ENCODE assay signal across 19 cellular contexts in genomic region chr3:52925405-52926313, GRCh38. TPM values are rescaled to one million over a fixed set of nuclear protein-coding genes. Genes with fewer than 3 reads are reported as not detected.
DNase-seq lines count a peak whose midpoint lies in the region; ATAC-seq and TF ChIP-seq lines count a peak whose summit lies in the region.
"Had no signal": no experiment of that assay in that cellular context is flagged by ENCODE, and none has a peak within 500 bp of the region (broad histone marks: within the 10 kb centered on the region; RNA-seq: fewer than 3 reads in every experiment).

No MANE protein-coding gene starts in this region.

- peak; percentile 66 for ATAC-seq in activated naive CD8-positive, alpha-beta T cell treated with anti-CD3 and anti-CD28 coated beads, Interleukin-2, amount 10 ng/mL, durations not matched to agents 7 days and 5 days (ENCODE audit: low read depth)
- ATAC-seq in T-helper 17 cell: no peak
- no peak for ATAC-seq in GM19397 (IDR thresholded peaks at IDR 0.05; ENCODE audit: unreplicated experiment)
- ATAC-seq: K562, psoas muscle, T-cell had no signal

- H3K9me3 ChIP-seq in T-helper 17 cell (ENCODE audit: control insufficient read depth, low read length, poor library complexity, severe bottlenecking) (no peaks in the 10 kb centered on the region), neutrophil (no peaks in the 10 kb centered on the region), thyroid gland (no peaks in the 10 kb centered on the region)
- H3K9me3 ChIP-seq: psoas muscle, stomach had no signal

- H3K4me1 Mint-ChIP-seq in activated naive CD8-positive, alpha-beta T cell treated with anti-CD3 and anti-CD28 coated beads, Interleukin-2, amount 10 ng/mL, durations not matched to agents 7 days and 5 days: peaks cover 34% of the 10 kb centered on the region
- no peaks in the 10 kb centered on the region for H3K4me1 Mint-ChIP-seq in activated naive CD8-positive, alpha-beta T cell treated with anti-CD3 and anti-CD28 coated beads for 36 hours
- H3K4me1 Mint-ChIP-seq in T-helper 17 cell: peaks cover 18% of the 10 kb centered on the region

- H3K36me3 ChIP-seq in neutrophil (no peaks in the 10 kb centered on the region), thyroid gland (peaks cover 0 to 5% of the 10 kb centered on the region in 2 donors)
- H3K36me3 ChIP-seq: cardiac muscle cell had no signal

- 76 to 87% methylated on average over 6 of the region's 6 CpGs for WGBS in thyroid gland, 2 donors

- peak overlapping the region; percentile 42 for H3K4me3 Mint-ChIP-seq in activated naive CD8-positive, alpha-beta T cell treated with anti-CD3 and anti-CD28 coated beads, Interleukin-2, amount 10 ng/mL, durations not matched to agents 7 days and 5 days
- no peak overlapping the region for H3K4me3 Mint-ChIP-seq in activated naive CD8-positive, alpha-beta T cell treated with anti-CD3 and anti-CD28 coated beads for 36 hours
- H3K4me3 Mint-ChIP-seq in T-helper 17 cell: no peak overlapping the region
- H3K4me3 Mint-ChIP-seq: T-cell, type B pancreatic cell had no signal

- intact Hi-C loops in thyroid gland (cut with DNase I): no loop called here

- no peaks in the 10 kb centered on the region for H3K9me3 Mint-ChIP-seq in activated naive CD8-positive, alpha-beta T cell treated with anti-CD3 and anti-CD28 coated beads, Interleukin-2, amount 10 ng/mL, durations not matched to agents 7 days and 5 days
- H3K9me3 Mint-ChIP-seq in activated naive CD8-positive, alpha-beta T cell treated with anti-CD3 and anti-CD28 coated beads for 36 hours: no peaks in the 10 kb centered on the region
- H3K9me3 Mint-ChIP-seq: T-cell, type B pancreatic cell had no signal

- peaks cover 55 to 64% of the 10 kb centered on the region in 2 experiments for H3K4me1 ChIP-seq in neutrophil (ENCODE audit: control insufficient read depth in 1 of 2, insufficient read depth in 1 of 2, low read depth in 1 of 2, low read length in 1 of 2)
- H3K4me1 ChIP-seq in thyroid gland: no peaks in the 10 kb centered on the region
- H3K4me1 ChIP-seq: psoas muscle, stomach had no signal

- peak overlapping the region; percentile 82 for H3K27ac ChIP-seq in neutrophil
- H3K27ac ChIP-seq in thyroid gland: no peak overlapping the region
- H3K27ac ChIP-seq: cardiac muscle cell, epithelial cell of prostate, psoas muscle, stomach, VCaP had no signal

- no peak for DNase-seq in activated naive CD8-positive, alpha-beta T cell treated with anti-CD3 and anti-CD28 coated beads, Interleukin-2, amount 10 ng/mL, durations not matched to agents 7 days and 5 days
- no peak for DNase-seq in activated naive CD8-positive, alpha-beta T cell treated with anti-CD3 and anti-CD28 coated beads for 36 hours
- DNase-seq in Kasumi-1 (lab: John Stamatoyannopoulos, UW) (peak; percentile 31 to 44), T-helper 17 cell (no peak), thyroid gland (no peak), AG20443 (ENCODE audit: low spot score) (no peak)
- DNase-seq: activated effector memory CD4-positive, alpha-beta T cell treated with Interleukin-2 at 50 U/mL for 16 hours; NCI-H1048; NCI-H1930; psoas muscle; stomach; T-cell had no signal

- TF ChIP-seq CTCF in neutrophil (IDR thresholded peaks at IDR 0.05): no peak
- TF ChIP-seq CTCF in thyroid gland (IDR thresholded peaks at IDR 0.05): no peak

- no peaks in the 10 kb centered on the region for H3K27me3 Mint-ChIP-seq in activated naive CD8-positive, alpha-beta T cell treated with anti-CD3 and anti-CD28 coated beads, Interleukin-2, amount 10 ng/mL, durations not matched to agents 7 days and 5 days
- no peaks in the 10 kb centered on the region for H3K27me3 Mint-ChIP-seq in activated naive CD8-positive, alpha-beta T cell treated with anti-CD3 and anti-CD28 coated beads for 36 hours
- no peaks in the 10 kb centered on the region for H3K27me3 Mint-ChIP-seq in T-helper 17 cell
- H3K27me3 Mint-ChIP-seq: T-cell, type B pancreatic cell had no signal

- no peaks in the 10 kb centered on the region for H3K27me3 ChIP-seq in neutrophil
- H3K27me3 ChIP-seq in thyroid gland: no peaks in the 10 kb centered on the region
- H3K27me3 ChIP-seq: cardiac muscle cell, stomach had no signal

- H3K4me3 ChIP-seq in neutrophil (ENCODE audit: low read depth in 1 of 2, low read length in 1 of 2) (no peak overlapping the region), thyroid gland (replicated peaks in 1 of 3) (no peak overlapping the region)
- H3K4me3 ChIP-seq: cardiac muscle cell, K562, psoas muscle, stomach had no signal

- H3K27ac Mint-ChIP-seq in activated naive CD8-positive, alpha-beta T cell treated with anti-CD3 and anti-CD28 coated beads, Interleukin-2, amount 10 ng/mL, durations not matched to agents 7 days and 5 days: peak overlapping the region; percentile 48
- no peak overlapping the region for H3K27ac Mint-ChIP-seq in activated naive CD8-positive, alpha-beta T cell treated with anti-CD3 and anti-CD28 coated beads for 36 hours
- H3K27ac Mint-ChIP-seq in T-helper 17 cell: peak overlapping the region; percentile 71
- H3K27ac Mint-ChIP-seq: type B pancreatic cell had no signal

- peaks cover 29% of the 10 kb centered on the region for H3K36me3 Mint-ChIP-seq in activated naive CD8-positive, alpha-beta T cell treated with anti-CD3 and anti-CD28 coated beads, Interleukin-2, amount 10 ng/mL, durations not matched to agents 7 days and 5 days
- peaks cover 6% of the 10 kb centered on the region for H3K36me3 Mint-ChIP-seq in activated naive CD8-positive, alpha-beta T cell treated with anti-CD3 and anti-CD28 coated beads for 36 hours
- peaks cover 3% of the 10 kb centered on the region for H3K36me3 Mint-ChIP-seq in T-helper 17 cell (ENCODE audit: low read depth)

- no peak for TF ChIP-seq POLR2A in thyroid gland (IDR thresholded peaks at IDR 0.05)

- POLR2A ChIA-PET in activated naive CD8-positive, alpha-beta T cell treated with anti-CD3 and anti-CD28 coated beads, Interleukin-2, amount 10 ng/mL, durations not matched to agents 7 days and 5 days (lab: Charles Lee): interaction anchor here (1.4 kb wide), 1 partner anchor 120 kb away, joined by 3 read pairs; the partner anchor contains the start of gene SFMBT1

RNA-seq across cellular contexts. Expression of gene STIMATE, which starts 28.3 kb away (rescaled TPM):
- total RNA-seq in activated naive CD8-positive, alpha-beta T cell treated with anti-CD3 and anti-CD28 coated beads, Interleukin-2, amount 10 ng/mL, durations not matched to agents 7 days and 5 days: 10 to 100 TPM; 38.5 to 39.1 TPM
- 10 to 100 TPM; 23.6 to 30.0 TPM for total RNA-seq in activated naive CD8-positive, alpha-beta T cell treated with anti-CD3 and anti-CD28 coated beads for 36 hours
- total RNA-seq in T-helper 17 cell: 10 to 100 TPM; 41.1 to 42.6 TPM
- 10 to 100 TPM; 15.0 to 22.1 (median 18.7) TPM for total RNA-seq in thyroid gland

Comparison
In these comparisons a context has a peak if more than half of its experiments do, and no peak if none do; other contexts are left out.
1. DNase-seq: peak in Kasumi-1 (2 of 2); none in activated naive CD8-positive, alpha-beta T cell treated with anti-CD3 and anti-CD28 coated beads, Interleukin-2, amount 10 ng/mL, durations not matched to agents 7 days and 5 days (single experiment), activated naive CD8-positive, alpha-beta T cell treated with anti-CD3 and anti-CD28 coated beads for 36 hours (single experiment), T-helper 17 cell (0 of 3), thyroid gland (0 of 2) and AG20443 (single experiment).